1 cellular context compared by ENCODE assay signal in genomic region chr6:14671937-14672336, GRCh38.
TF ChIP-seq lines count a peak whose summit lies in the region.

No MANE protein-coding gene starts in this region.

TF ChIP-seq in K562, 482 proteins besides CTCF, POLR2A, EP300 and RAD21 (continued from another document):
- no peak for TF ChIP-seq SFPQ (IDR thresholded peaks at IDR 0.05; ENCODE audit: low read depth, low read length)
- TF ChIP-seq RFX1 (IDR thresholded peaks at IDR 0.05) = no peak
- no peak for TF ChIP-seq MEIS2 (IDR thresholded peaks at IDR 0.05; ENCODE audit: partially characterized antibody)
